In genomic region chr9:109013678-109014145, GRCh38 we compare ENCODE assay signal across 8 cellular contexts. TPM values are rescaled to one million over a fixed set of nuclear protein-coding genes. Genes with fewer than 3 reads are reported as not detected.
DNase-seq lines count a peak whose midpoint lies in the region; ATAC-seq and TF ChIP-seq lines count a peak whose summit lies in the region.

No MANE protein-coding gene starts in this region.

- no peaks in the 10 kb centered on the region for H3K9me3 Mint-ChIP-seq in activated T-cell treated with anti-CD3 and anti-CD28 coated beads, Interleukin-2, amount 50 U/mL, for 4 hours
- H3K9me3 Mint-ChIP-seq in activated CD8-positive, alpha-beta T cell treated with anti-CD3 and anti-CD28 coated beads for 36 hours = no peaks in the 10 kb centered on the region

- no peak for DNase-seq in activated T-cell treated with anti-CD3 and anti-CD28 coated beads, Interleukin-2, amount 50 U/mL, for 4 hours
- DNase-seq in activated T-cell treated with anti-CD3 and anti-CD28 coated beads for 4 hours = no peak
- no peak for DNase-seq in activated CD8-positive, alpha-beta T cell treated with anti-CD3 and anti-CD28 coated beads for 36 hours
- DNase-seq in iPS DF 19.7 (ENCODE audit: low read depth, low spot score) = peak; percentile 40
- DNase-seq in Kasumi-1 (lab: John Stamatoyannopoulos, UW) = no peak

- TF ChIP-seq CTCF in activated CD8-positive, alpha-beta T cell treated with anti-CD3 and anti-CD28 coated beads for 36 hours (IDR thresholded peaks at IDR 0.05) = no peak

- H3K27ac ChIP-seq in skin epidermis = peak overlapping the region in 17 of 21 experiments; percentile 32 to 97 (median 86)

- POLR2A ChIA-PET in activated CD8-positive, alpha-beta T cell treated with anti-CD3 and anti-CD28 coated beads for 36 hours (lab: Charles Lee) = interaction anchor here (1.1 to 1.5 kb wide), 4 partner anchors 11 to 81 kb away, joined by 3 read pairs; no protein-coding TSS in a partner anchor

- peak overlapping the region; percentile 75 for H3K27ac Mint-ChIP-seq in activated CD8-positive, alpha-beta T cell treated with anti-CD3 and anti-CD28 coated beads for 36 hours

- CTCF ChIA-PET in activated CD8-positive, alpha-beta T cell treated with anti-CD3 and anti-CD28 coated beads for 36 hours (lab: Charles Lee) = interaction anchor here (0.6 kb wide), 1 partner anchor 456 kb away, joined by 3 read pairs; no protein-coding TSS in a partner anchor

- H3K36me3 Mint-ChIP-seq in activated T-cell treated with anti-CD3 and anti-CD28 coated beads, Interleukin-2, amount 50 U/mL, for 4 hours (ENCODE audit: insufficient read depth) = no peaks in the 10 kb centered on the region
- no peaks in the 10 kb centered on the region for H3K36me3 Mint-ChIP-seq in activated CD8-positive, alpha-beta T cell treated with anti-CD3 and anti-CD28 coated beads for 36 hours (ENCODE audit: low read depth)

- ATAC-seq in activated T-cell treated with anti-CD3 and anti-CD28 coated beads, Interleukin-2, amount 50 U/mL, for 4 hours = no peak
- no peak for ATAC-seq in activated CD8-positive, alpha-beta T cell treated with anti-CD3 and anti-CD28 coated beads for 36 hours
- ATAC-seq in GM18867 (IDR thresholded peaks at IDR 0.05; ENCODE audit: unreplicated experiment) = no peak
- no peak for ATAC-seq in GM18868 (IDR thresholded peaks at IDR 0.05; ENCODE audit: unreplicated experiment)

- no peaks in the 10 kb centered on the region for H3K27me3 Mint-ChIP-seq in activated T-cell treated with anti-CD3 and anti-CD28 coated beads, Interleukin-2, amount 50 U/mL, for 4 hours (ENCODE audit: low read depth)
- H3K27me3 Mint-ChIP-seq in activated CD8-positive, alpha-beta T cell treated with anti-CD3 and anti-CD28 coated beads for 36 hours = no peaks in the 10 kb centered on the region

- peaks cover 32% of the 10 kb centered on the region for H3K4me1 Mint-ChIP-seq in activated T-cell treated with anti-CD3 and anti-CD28 coated beads, Interleukin-2, amount 50 U/mL, for 4 hours (ENCODE audit: low read depth)
- peaks cover 25% of the 10 kb centered on the region for H3K4me1 Mint-ChIP-seq in activated CD8-positive, alpha-beta T cell treated with anti-CD3 and anti-CD28 coated beads for 36 hours (ENCODE audit: low read depth)

- peak overlapping the region; percentile 87 for H3K4me3 Mint-ChIP-seq in activated T-cell treated with anti-CD3 and anti-CD28 coated beads, Interleukin-2, amount 50 U/mL, for 4 hours
- H3K4me3 Mint-ChIP-seq in activated CD8-positive, alpha-beta T cell treated with anti-CD3 and anti-CD28 coated beads for 36 hours = peak overlapping the region; percentile 76

- peak overlapping the region; percentile 52 to 87 (median 76) for H3K4me3 ChIP-seq in skin epidermis

- intact Hi-C loops in activated CD8-positive, alpha-beta T cell treated with anti-CD3 and anti-CD28 coated beads for 36 hours (cut with micrococcal nuclease) = loop anchor here (5.0 kb wide), 1 partner anchor 99 kb away; no protein-coding TSS in a partner anchor

RNA-seq across cellular contexts. Expression of gene CTNNAL1, which starts 0.4 kb away (rescaled TPM):
- total RNA-seq in activated T-cell treated with anti-CD3 and anti-CD28 coated beads, Interleukin-2, amount 50 U/mL, for 4 hours = 1 to 10 TPM; 5.0 to 7.4 (median 5.6) TPM
- total RNA-seq in activated CD8-positive, alpha-beta T cell treated with anti-CD3 and anti-CD28 coated beads for 36 hours = 10 to 100 TPM; 24.1 to 26.0 TPM
